18 cellular contexts compared by ENCODE assay signal in the genomic region with DNA sequence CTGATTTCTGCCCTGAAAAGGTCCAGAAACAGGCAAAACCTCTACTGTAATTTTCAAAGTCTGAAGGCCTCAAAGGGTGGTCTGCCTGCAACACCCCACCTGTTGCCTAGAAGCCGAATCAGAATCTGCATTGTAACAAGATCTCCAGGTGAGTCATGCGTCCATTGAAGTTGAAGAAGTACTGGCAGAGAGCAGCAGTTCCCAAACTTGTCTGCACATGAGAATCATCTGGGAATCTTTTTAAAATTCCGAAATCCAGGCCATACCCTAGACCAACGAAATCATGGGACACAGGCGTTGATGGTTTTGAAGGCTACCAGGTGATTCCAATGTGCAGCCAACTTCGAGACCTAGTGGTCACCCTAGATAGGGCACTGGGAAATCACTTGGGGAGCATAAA. TPM values are rescaled to one million over a fixed set of nuclear protein-coding genes. Genes with fewer than 3 reads are reported as not detected.
A peak's percentile ranks its signal among the peaks of the same experiment; 100 is the strongest.
DNase-seq lines count a peak whose midpoint lies in the region; ATAC-seq, FAIRE-seq and TF ChIP-seq lines count a peak whose summit lies in the region.
"Had no signal": no experiment of that assay in that cellular context is flagged by ENCODE, and none has a peak within 500 bp of the region (broad histone marks: within the 10 kb centered on the region; RNA-seq: fewer than 3 reads in every experiment).

No MANE protein-coding gene starts in this region.

- no peak overlapping the region for H2BK15ac ChIP-seq in H1 (ENCODE audit: low read length)

- no peak overlapping the region for H4K8ac ChIP-seq in H1 (ENCODE audit: extremely low read depth, insufficient read depth, low read length)

- no peak for FAIRE-seq in H1 (lab: Jason Lieb, UNC)
- FAIRE-seq: GM12878, GM18507 had no signal

- no peaks in the 10 kb centered on the region for H4K20me1 ChIP-seq in H1 (replicated peaks in 1 of 2; ENCODE audit: control insufficient read depth in 1 of 2, insufficient read depth in 2 of 2, low read length in 2 of 2)
- no peaks in the 10 kb centered on the region for H4K20me1 ChIP-seq in hepatocyte (ENCODE audit: insufficient read depth, poor library complexity, severe bottlenecking)
- H4K20me1 ChIP-seq: BLaER1 had no signal

- peaks cover 23% of the 10 kb centered on the region for H3K27me3 Mint-ChIP-seq in mesothelial cell of epicardium (ENCODE audit: low read depth)

- no peak overlapping the region for H3K27ac Mint-ChIP-seq in mesothelial cell of epicardium

- H3K4me3 ChIP-seq in H1 (ENCODE audit: extremely low read depth in 1 of 4, insufficient read depth in 2 of 4, low read depth in 3 of 4, low read length in 4 of 4) (no peak overlapping the region), hepatocyte (no peak overlapping the region)
- H3K4me3 ChIP-seq: BLaER1, GM12878 had no signal

- H3K9me2 ChIP-seq in hepatocyte (replicated peaks; ENCODE audit: insufficient read depth): no peaks in the 10 kb centered on the region

- no peak overlapping the region for H2BK120ac ChIP-seq in H1 (replicated peaks; ENCODE audit: low read depth, low read length)

- H3K9me3 ChIP-seq in H1 (ENCODE audit: insufficient read depth in 2 of 2, low read depth in 1 of 2, low read length in 1 of 2) (no peaks in the 10 kb centered on the region), hepatocyte (ENCODE audit: low read depth) (no peaks in the 10 kb centered on the region)

- TF ChIP-seq POLR2A in H1 (IDR thresholded peaks at IDR 0.05; ENCODE audit: control extremely low read depth in 1 of 2, low read depth in 2 of 2, low read length in 2 of 2): no peak

- no peaks in the 10 kb centered on the region for H3K79me2 ChIP-seq in H1 (ENCODE audit: control insufficient read depth in 1 of 2, insufficient read depth in 2 of 2, low read length in 2 of 2)
- no peaks in the 10 kb centered on the region for H3K79me2 ChIP-seq in hepatocyte

- ATAC-seq in GM19452 (IDR thresholded peaks at IDR 0.05; ENCODE audit: unreplicated experiment): no peak
- ATAC-seq: GM12878 had no signal

- H3K4me1 ChIP-seq in H1 (replicated peaks in 1 of 4; ENCODE audit: control insufficient read depth in 3 of 4, insufficient read depth in 4 of 4, low read length in 3 of 4): 0 out of 7 replicates have a peak, but pooled peaks cover 0 to 2% (median 0%) of the 10 kb centered on the region in 4 experiments
- H3K4me1 ChIP-seq in hepatocyte (ENCODE audit: insufficient read depth): peaks cover 6% of the 10 kb centered on the region
- H3K4me1 ChIP-seq: BLaER1 had no signal

- H3K36me3 ChIP-seq in H1 (ENCODE audit: control insufficient read depth in 2 of 4, insufficient read depth in 4 of 4, low read length in 3 of 4): no peaks in the 10 kb centered on the region; a peak in 1 of 8 replicates
- no peaks in the 10 kb centered on the region for H3K36me3 ChIP-seq in hepatocyte (replicated peaks; ENCODE audit: insufficient read depth, low read depth)
- H3K36me3 ChIP-seq: BLaER1 had no signal

- no peak overlapping the region for H2AK5ac ChIP-seq in H1 (ENCODE audit: low read depth, low read length)

- H3K23me2 ChIP-seq in H1 (ENCODE audit: low read depth, low read length): no peaks in the 10 kb centered on the region

- H2AFZ ChIP-seq in H1 (ENCODE audit: low read length): 0 out of 2 replicates have a peak overlapping the region, but pooled peaks have one; percentile 70
- H2AFZ ChIP-seq in hepatocyte: no peak overlapping the region

- no peak overlapping the region for H3K14ac ChIP-seq in H1 (ENCODE audit: insufficient read length)

- H2BK12ac ChIP-seq in H1 (ENCODE audit: low read depth, low read length): no peak overlapping the region

- no peaks in the 10 kb centered on the region for H3K27me3 ChIP-seq in H1 (replicated peaks in 1 of 4; ENCODE audit: control insufficient read depth in 3 of 4, extremely low read depth in 1 of 4, insufficient read depth in 3 of 4, low read length in 3 of 4)
- H3K27me3 ChIP-seq in hepatocyte: peaks cover 5% of the 10 kb centered on the region
- H3K27me3 ChIP-seq: BLaER1 had no signal

- TF ChIP-seq EP300 in H1 (IDR thresholded peaks at IDR 0.05; ENCODE audit: borderline replicate concordance in 1 of 2, low read depth in 2 of 2, low read length in 2 of 2): no peak

- no peak overlapping the region for H4K5ac ChIP-seq in H1 (ENCODE audit: insufficient read length, low read depth, low read length)

- no peaks in the 10 kb centered on the region for H3K9me3 Mint-ChIP-seq in mesothelial cell of epicardium

- H3K56ac ChIP-seq in H1 (replicated peaks; ENCODE audit: insufficient read length, low read depth, low read length): no peak overlapping the region

- WGBS in H1 (ENCODE audit: extremely low coverage in 1 of 2, insufficient coverage in 1 of 2, insufficient read length in 1 of 2, insufficient replicate concordance in 2 of 2, low coverage in 1 of 2, low lambda C conversion rate in 2 of 2, missing lambda C conversion rate in 1 of 2), 2 experiments: 94% methylated on average over 6 of the region's 6 CpGs; no CpG with 5 or more reads in 1 of the 2 experiments
- 95% methylated on average over 6 of the region's 6 CpGs for WGBS in hepatocyte (ENCODE audit: low lambda C conversion rate, missing lambda C conversion rate)

- H3K36me3 Mint-ChIP-seq in mesothelial cell of epicardium: no peaks in the 10 kb centered on the region
- H3K36me3 Mint-ChIP-seq: CD4-positive, CD25-positive, alpha-beta regulatory T cell had no signal

- no peak overlapping the region for H2BK5ac ChIP-seq in H1 (ENCODE audit: low read depth, low read length)

- CTCF ChIA-PET in H1 (lab: Charles Lee; ENCODE audit: partially characterized antibody): interaction anchor here (1.0 to 2.0 kb wide), 4 partner anchors 8 to 1298 kb away, joined by 3 to 8 read pairs (median 5); no protein-coding TSS in a partner anchor

- TF ChIP-seq CTCF in H1 (IDR thresholded peaks at IDR 0.05; ENCODE audit: control extremely low read depth in 1 of 3, insufficient read depth in 1 of 3, low read depth in 1 of 3, low read length in 3 of 3) (no peak), hepatocyte (IDR thresholded peaks at IDR 0.05; ENCODE audit: poor library complexity) (no peak), mesothelial cell of epicardium (IDR thresholded peaks at IDR 0.05; ENCODE audit: unreplicated experiment) (no peak)

- no peak overlapping the region for H3K23ac ChIP-seq in H1 (ENCODE audit: insufficient read length)

- H3K27ac ChIP-seq in H1 (ENCODE audit: low read depth, low read length) (no peak overlapping the region), hepatocyte (peak overlapping the region; percentile 48)
- H3K27ac ChIP-seq: BLaER1, HL-60 had no signal

- POLR2A ChIA-PET in H1 (lab: Charles Lee; ENCODE audit: partially characterized antibody): no interaction called here

- H3K4me1 Mint-ChIP-seq in mesothelial cell of epicardium: peaks cover 30% of the 10 kb centered on the region

- DNase-seq in NCI-H2171 treated with DMSO at 0.1 percent for 48 hours (lab: John Stamatoyannopoulos, UW) (peak; percentile 55), NCI-H2171 (lab: John Stamatoyannopoulos, UW) (no peak), H1 (ENCODE audit: low read depth in 1 of 2, low spot score in 2 of 2) (no peak), hepatocyte (ENCODE audit: low spot score) (no peak), mesothelial cell of epicardium (ENCODE audit: low spot score in 2 of 2, unreplicated experiment in 2 of 2) (no peak), MV-4-11 (lab: John Stamatoyannopoulos, UW) (no peak)
- DNase-seq: 8988T, AML-193, DMS79, HCEC 1CT had no signal

- H3K4ac ChIP-seq in H1 (replicated peaks; ENCODE audit: insufficient read length, low read depth, low read length): no peak overlapping the region

- no peak overlapping the region for H3K4me3 Mint-ChIP-seq in mesothelial cell of epicardium

- H4K91ac ChIP-seq in H1 (replicated peaks; ENCODE audit: insufficient read length, low read length): no peak overlapping the region

- H3K4me2 ChIP-seq in H1 (ENCODE audit: insufficient read depth in 1 of 2, low read depth in 2 of 2, low read length in 2 of 2): no peak overlapping the region
- no peak overlapping the region for H3K4me2 ChIP-seq in hepatocyte
- H3K4me2 ChIP-seq: BLaER1 had no signal

- no peak overlapping the region for H2BK20ac ChIP-seq in H1 (ENCODE audit: low read length)

- H3K9ac ChIP-seq in H1 (replicated peaks in 1 of 4; ENCODE audit: extremely low read depth in 1 of 4, low read depth in 3 of 4, low read length in 3 of 4): no peak overlapping the region
- H3K9ac ChIP-seq: BLaER1 had no signal

- H3K18ac ChIP-seq in H1 (ENCODE audit: extremely low read depth, low read length): no peak overlapping the region

- no peaks in the 10 kb centered on the region for H3K79me1 ChIP-seq in H1 (ENCODE audit: low read depth, low read length)

- TF ChIP-seq RAD21 in H1 (IDR thresholded peaks at IDR 0.05 in 1 of 2, conservative IDR thresholded peaks at IDR 0.05 in 1 of 2; ENCODE audit: low read depth in 2 of 2, low read length in 2 of 2): no peak

RNA-seq across cellular contexts. Expression of gene CLN5, which starts 16.0 kb away (rescaled TPM):
- 6.5 and 10.1 TPM in 2 replicates for total RNA-seq in H1 (2021; fragmentation: NEBNext Ultra II Directional; extraction: Animal tissue kit (Norgen Biotek cat#: 25700))
- polyA plus RNA-seq in H1 (2011; rRNA removed) (5.2 and 5.3 TPM in 2 replicates), hepatocyte (31.2 and 31.5 TPM in 2 replicates)
- 7.2 TPM for polyA plus RNA-seq in H1 (2011; cell fraction: cytosol; rRNA removed)
- 10.0 TPM for polyA plus RNA-seq in H1 (2011; cell fraction: nucleus; rRNA removed)
- 4.5 to 7.6 TPM (median 5.2 TPM) in 4 replicates for polyA plus RNA-seq in H1 (2012, experiment 1 of 2)
- polyA plus RNA-seq in H1 (2012, experiment 2 of 2): 0.87 TPM
- 8.7 TPM for polyA plus RNA-seq in H1 (2013, experiment 1 of 2)
- polyA plus RNA-seq in H1 (2013, experiment 2 of 2): 8.7 TPM
- 5.0 and 6.1 TPM in 2 replicates for polyA minus RNA-seq in H1 (2011; rRNA and poly(A)+ RNA removed)
- polyA minus RNA-seq in H1 (2011; cell fraction: cytosol; rRNA and poly(A)+ RNA removed): 3.7 TPM
- polyA minus RNA-seq in H1 (2011; cell fraction: nucleus; rRNA and poly(A)+ RNA removed): 18.9 TPM
- total RNA-seq in hepatocyte (41.1 and 45.2 TPM in 2 replicates), mesothelial cell of epicardium (22.6 to 26.6 TPM (median 23.8 TPM) in 3 replicates)

RNA-seq across cellular contexts. Expression of gene ACOD1, which starts 27.6 kb away (rescaled TPM):
- total RNA-seq in H1 (2021; fragmentation: NEBNext Ultra II Directional; extraction: Animal tissue kit (Norgen Biotek cat#: 25700)): not detected in 2 replicates
- not detected in 2 replicates for polyA plus RNA-seq in H1 (2011; rRNA removed)
- polyA plus RNA-seq in H1 (2011; cell fraction: cytosol; rRNA removed): not detected
- not detected for polyA plus RNA-seq in H1 (2011; cell fraction: nucleus; rRNA removed)
- polyA plus RNA-seq in H1 (2012, experiment 1 of 2): not detected in 4 replicates
- polyA plus RNA-seq in H1 (2012, experiment 2 of 2): not detected
- polyA plus RNA-seq in H1 (2013, experiment 1 of 2): not detected
- polyA plus RNA-seq in H1 (2013, experiment 2 of 2): not detected
- not detected in 2 replicates for polyA minus RNA-seq in H1 (2011; rRNA and poly(A)+ RNA removed)
- polyA minus RNA-seq in H1 (2011; cell fraction: cytosol; rRNA and poly(A)+ RNA removed): not detected
- polyA minus RNA-seq in H1 (2011; cell fraction: nucleus; rRNA and poly(A)+ RNA removed): not detected
- not detected in 2 replicates for total RNA-seq in hepatocyte
- polyA plus RNA-seq in hepatocyte: not detected in 2 replicates
- not detected in 3 replicates for total RNA-seq in mesothelial cell of epicardium
- total RNA-seq: CD4-positive, CD25-positive, alpha-beta regulatory T cell; G401; GM12878; H4 had no signal
- polyA plus RNA-seq: CD4-positive, CD25-positive, alpha-beta regulatory T cell; GM12878 had no signal

RNA-seq across cellular contexts. Expression of gene FBXL3, which starts 51.1 kb away (rescaled TPM):
- 14.9 and 15.5 TPM in 2 replicates for total RNA-seq in H1 (2021; fragmentation: NEBNext Ultra II Directional; extraction: Animal tissue kit (Norgen Biotek cat#: 25700))
- polyA plus RNA-seq in H1 (2011; rRNA removed) (4.2 and 4.9 TPM in 2 replicates), hepatocyte (25.1 and 26.5 TPM in 2 replicates)
- polyA plus RNA-seq in H1 (2011; cell fraction: cytosol; rRNA removed): 5.4 TPM
- polyA plus RNA-seq in H1 (2011; cell fraction: nucleus; rRNA removed): 4.9 TPM
- polyA plus RNA-seq in H1 (2012, experiment 1 of 2): 4.0 to 8.0 TPM (median 6.3 TPM) in 4 replicates
- 0.59 TPM for polyA plus RNA-seq in H1 (2012, experiment 2 of 2)
- 6.9 TPM for polyA plus RNA-seq in H1 (2013, experiment 1 of 2)
- 6.6 TPM for polyA plus RNA-seq in H1 (2013, experiment 2 of 2)
- polyA minus RNA-seq in H1 (2011; rRNA and poly(A)+ RNA removed): 11.5 and 15.0 TPM in 2 replicates
- 9.3 TPM for polyA minus RNA-seq in H1 (2011; cell fraction: cytosol; rRNA and poly(A)+ RNA removed)
- 19.3 TPM for polyA minus RNA-seq in H1 (2011; cell fraction: nucleus; rRNA and poly(A)+ RNA removed)
- total RNA-seq in hepatocyte (47.7 and 61.8 TPM in 2 replicates), mesothelial cell of epicardium (31.3 to 32.7 TPM (median 32.6 TPM) in 3 replicates)
